7 cellular contexts compared by ENCODE assay signal in the genomic region with DNA sequence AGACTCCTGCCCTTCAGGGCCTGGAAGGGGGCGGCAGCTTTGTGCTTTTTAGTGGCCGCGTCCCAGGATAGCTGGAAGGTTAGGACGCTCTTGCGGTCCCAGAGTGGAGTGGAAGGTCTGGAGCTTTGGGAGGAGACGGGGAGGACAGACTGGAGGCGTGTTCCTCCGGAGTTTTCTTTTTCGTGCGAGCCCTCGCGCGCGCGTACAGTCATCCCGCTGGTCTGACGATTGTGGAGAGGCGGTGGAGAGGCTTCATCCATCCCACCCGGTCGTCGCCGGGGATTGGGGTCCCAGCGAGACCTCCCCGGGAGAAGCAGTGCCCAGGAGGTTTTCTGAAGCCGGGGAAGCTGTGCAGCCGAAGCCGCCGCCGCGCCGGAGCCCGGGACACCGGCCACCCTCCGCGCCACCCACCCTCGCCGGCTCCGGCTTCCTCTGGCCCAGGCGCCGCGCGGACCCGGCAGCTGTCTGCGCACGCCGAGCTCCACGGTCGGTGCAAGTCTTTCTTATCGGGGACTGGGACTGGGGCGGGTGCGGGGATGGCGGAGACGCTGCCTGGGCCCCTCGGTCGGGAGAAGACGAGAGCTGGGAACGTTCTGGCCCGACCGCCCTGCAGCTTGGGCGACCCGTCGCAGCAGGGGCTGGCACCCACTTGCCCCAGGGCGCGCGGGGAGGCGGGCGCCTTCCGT. TPM values are rescaled to one million over a fixed set of nuclear protein-coding genes. Genes with fewer than 3 reads are reported as not detected.
DNase-seq lines count a peak whose midpoint lies in the region; ATAC-seq and TF ChIP-seq lines count a peak whose summit lies in the region.

A gene (plus strand): TSS at position 207 of the 686 bp plus-strand sequence. CDS start 4,585 bp downstream, outside the sequence.

- peak; percentile 68 for DNase-seq in IMR-90
- DNase-seq in colonic mucosa = no peak
- DNase-seq in left lung = peak; percentile 38 to 77
- no peak for DNase-seq in thoracic aorta (ENCODE audit: low spot score)
- DNase-seq in germinal center (ENCODE audit: low spot score) = no peak
- no peak for DNase-seq in NCI-H2029 treated with DMSO at 0.1 percent for 48 hours (lab: John Stamatoyannopoulos, UW)

- peaks cover 12% of the 10 kb centered on the region for H3K9me1 ChIP-seq in IMR-90 (ENCODE audit: insufficient read depth, low read length)

- H4K91ac ChIP-seq in IMR-90 (ENCODE audit: insufficient read depth, low read depth, low read length) = peak within 1 kb of the TSS; percentile 83

- H3K27me3 ChIP-seq in IMR-90 (ENCODE audit: control insufficient read depth, insufficient read depth, low read length) = no peaks in the 10 kb centered on the region
- H3K27me3 ChIP-seq in colonic mucosa = peaks cover 9% of the 10 kb centered on the region
- peaks cover 0 to 29% of the 10 kb centered on the region in 2 donors for H3K27me3 ChIP-seq in left lung
- no peaks in the 10 kb centered on the region for H3K27me3 ChIP-seq in thoracic aorta (replicated peaks; ENCODE audit: insufficient read depth)

- H3K14ac ChIP-seq in IMR-90 (replicated peaks; ENCODE audit: low read depth, low read length) = peak within 1 kb of the TSS; percentile 96

- peak within 1 kb of the TSS; percentile 69 for H3K4me3 ChIP-seq in IMR-90 (ENCODE audit: insufficient read depth, low read depth, low read length)
- peak within 1 kb of the TSS; percentile 24 for H3K4me3 ChIP-seq in colonic mucosa
- H3K4me3 ChIP-seq in left lung = peak within 1 kb of the TSS; percentile 47 to 51
- H3K4me3 ChIP-seq in thoracic aorta = peak within 1 kb of the TSS; percentile 77

- peak within 1 kb of the TSS; percentile 91; the same call in 2 of the 3 replicates for H2BK15ac ChIP-seq in IMR-90 (ENCODE audit: low read depth, low read length)

- intact Hi-C loops in IMR-90 (cut with micrococcal nuclease) (loop anchor here (1.0 to 5.0 kb wide), 6 partner anchors 38 to 369 kb away; no protein-coding TSS in a partner anchor), colonic mucosa (cut with DNase I) (no loop called here), left lung (cut with DNase I) (no loop called here)

- H3K79me1 ChIP-seq in IMR-90 (ENCODE audit: low read depth in 1 of 2, low read length in 2 of 2) = peaks cover 9 to 43% of the 10 kb centered on the region in 2 experiments; a peak in 3 of 4 replicates

- peak within 1 kb of the TSS; percentile 94 for H3K23ac ChIP-seq in IMR-90 (ENCODE audit: low read depth, low read length)

- peak within 1 kb of the TSS; percentile 80 for H3K4me2 ChIP-seq in IMR-90 (ENCODE audit: low read depth, low read length)

- BruUV-seq in IMR-90 (replicated peaks; lab: Mats Ljungman, UMichigan) = no TSS peak

- peak within 1 kb of the TSS; percentile 61 for H3K56ac ChIP-seq in IMR-90 (ENCODE audit: extremely low read depth, insufficient read depth, low read length)

- peak within 1 kb of the TSS; percentile 86 for H2BK120ac ChIP-seq in IMR-90 (ENCODE audit: low read depth, low read length)

- peak within 1 kb of the TSS; percentile 70 for H2AK5ac ChIP-seq in IMR-90 (ENCODE audit: low read depth, low read length)

- peaks cover 3% of the 10 kb centered on the region; the same call in 1 of the 2 replicates for H3K36me3 ChIP-seq in IMR-90 (ENCODE audit: control insufficient read depth, insufficient read depth, low read length)
- H3K36me3 ChIP-seq in colonic mucosa = no peaks in the 10 kb centered on the region
- no peaks in the 10 kb centered on the region for H3K36me3 ChIP-seq in left lung
- H3K36me3 ChIP-seq in thoracic aorta = no peaks in the 10 kb centered on the region

- POLR2A ChIA-PET in IMR-90 (lab: Charles Lee; ENCODE audit: unreplicated experiment) = interaction anchor here (0.6 kb wide), 1 partner anchor 166 kb away, joined by 3 read pairs; no protein-coding TSS in a partner anchor

- TF ChIP-seq CTCF in IMR-90 (conservative IDR thresholded peaks at IDR 0.05; ENCODE audit: low read depth, low read length) (no peak), colonic mucosa (IDR thresholded peaks at IDR 0.05) (no peak), left lung (IDR thresholded peaks at IDR 0.05) (no peak), thoracic aorta (IDR thresholded peaks at IDR 0.05) (no peak)

- peak within 1 kb of the TSS; percentile 44 for H2BK5ac ChIP-seq in IMR-90 (ENCODE audit: low read depth, low read length, poor library complexity, severe bottlenecking)

- 0% methylated on average over 27 of the region's 68 CpGs; no CpG with 5 or more reads in 1 of the 2 experiments for WGBS in IMR-90 (ENCODE audit: extremely low coverage in 2 of 2, insufficient read length in 1 of 2), 2 experiments

- peak within 1 kb of the TSS; percentile 61; the same call in 1 of the 2 replicates for H4K5ac ChIP-seq in IMR-90 (ENCODE audit: low read depth, low read length)

- H2AK9ac ChIP-seq in IMR-90 (replicated peaks; ENCODE audit: low read depth, low read length, poor library complexity) = peak within 1 kb of the TSS; percentile 75

- no peaks in the 10 kb centered on the region for H4K20me1 ChIP-seq in IMR-90 (ENCODE audit: insufficient read depth, low read length)

- peak within 1 kb of the TSS; percentile 87 for H3K4ac ChIP-seq in IMR-90 (ENCODE audit: low read depth, low read length)

- H3K9me3 ChIP-seq in IMR-90 (ENCODE audit: control insufficient read depth, insufficient read depth, low read length) (no peaks in the 10 kb centered on the region), colonic mucosa (no peaks in the 10 kb centered on the region), left lung (no peaks in the 10 kb centered on the region), thoracic aorta (no peaks in the 10 kb centered on the region)

- CTCF ChIA-PET in IMR-90 (lab: Yijun Ruan, JAX) = interaction anchor here (1.0 to 1.1 kb wide), 2 partner anchors 38 to 320 kb away, joined by 3 read pairs; no protein-coding TSS in a partner anchor

- peak within 1 kb of the TSS; percentile 54 for H3K9ac ChIP-seq in IMR-90 (ENCODE audit: low read depth, low read length)
- peak within 1 kb of the TSS in 1 of 2 donors; percentile 31 for H3K9ac ChIP-seq in colonic mucosa (ENCODE audit: low read depth in 2 of 2, low read length in 2 of 2)

- in situ Hi-C loops in IMR-90 (cut with MboI; ENCODE audit: low sequenced_read_pairs) = no loop called here

- peak within 1 kb of the TSS; percentile 71 for H2BK20ac ChIP-seq in IMR-90 (ENCODE audit: low read depth, low read length)

- no peak for TF ChIP-seq RAD21 in IMR-90 (IDR thresholded peaks at IDR 0.05; ENCODE audit: low read length)

- peak within 1 kb of the TSS; percentile 19 for H3K18ac ChIP-seq in IMR-90 (ENCODE audit: low read depth, low read length)

- H3K27ac ChIP-seq in IMR-90 (ENCODE audit: insufficient read depth, low read length) (peak within 1 kb of the TSS; percentile 70), colonic mucosa (no peak within 1 kb of the TSS), left lung (peak within 1 kb of the TSS; percentile 71 to 82), thoracic aorta (peak within 1 kb of the TSS; percentile 65 to 72)

- peak; percentile 72 for TF ChIP-seq POLR2A in IMR-90 (IDR thresholded peaks at IDR 0.05; ENCODE audit: low read depth, low read length)

- peak within 1 kb of the TSS; percentile 92 for H2AFZ ChIP-seq in IMR-90 (replicated peaks; ENCODE audit: low read length, poor library complexity)

- dilution Hi-C loops in IMR-90 (cut with HindIII; ENCODE audit: low sequenced_read_pairs, unreplicated experiment) = no loop called here

- H3K4me1 ChIP-seq in IMR-90 (ENCODE audit: control insufficient read depth, insufficient read depth, low read length) (peaks cover 9% of the 10 kb centered on the region), colonic mucosa (no peaks in the 10 kb centered on the region), left lung (no peaks in the 10 kb centered on the region), thoracic aorta (ENCODE audit: control insufficient read depth in 1 of 2, low read depth in 2 of 2) (peaks cover 7 to 50% of the 10 kb centered on the region in 2 donors)

- ATAC-seq in IMR-90 (ENCODE audit: low read depth) (peak; percentile 85), left lung (peak; percentile 74), thoracic aorta (ENCODE audit: insufficient number of reproducible peaks, low FRiP score, low read depth) (peak; percentile 25), GM18873 (IDR thresholded peaks at IDR 0.05; ENCODE audit: low FRiP score, unreplicated experiment) (no peak)

- peak within 1 kb of the TSS; percentile 48 to 80 for H4K8ac ChIP-seq in IMR-90 (ENCODE audit: low read depth in 2 of 2, low read length in 2 of 2)

TF ChIP-seq in IMR-90, 13 proteins besides CTCF, POLR2A, EP300 and RAD21:
- TF ChIP-seq, protein P1, sequence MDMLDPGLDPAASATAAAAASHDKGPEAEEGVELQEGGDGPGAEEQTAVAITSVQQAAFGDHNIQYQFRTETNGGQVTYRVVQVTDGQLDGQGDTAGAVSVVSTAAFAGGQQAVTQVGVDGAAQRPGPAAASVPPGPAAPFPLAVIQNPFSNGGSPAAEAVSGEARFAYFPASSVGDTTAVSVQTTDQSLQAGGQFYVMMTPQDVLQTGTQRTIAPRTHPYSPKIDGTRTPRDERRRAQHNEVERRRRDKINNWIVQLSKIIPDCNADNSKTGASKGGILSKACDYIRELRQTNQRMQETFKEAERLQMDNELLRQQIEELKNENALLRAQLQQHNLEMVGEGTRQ (IDR thresholded peaks at IDR 0.05; ENCODE audit: low read depth, low read length) = no peak
- TF ChIP-seq MXI1 (IDR thresholded peaks at IDR 0.05; ENCODE audit: borderline replicate concordance, low read depth, low read length) (no peak), CEBPB (IDR thresholded peaks at IDR 0.05; ENCODE audit: low read depth, low read length) (no peak), CHD1 (IDR thresholded peaks at IDR 0.05; ENCODE audit: low read depth, low read length) (no peak), RCOR1 (IDR thresholded peaks at IDR 0.05; ENCODE audit: insufficient replicate concordance, low read length) (no peak), RFX5 (IDR thresholded peaks at IDR 0.05; ENCODE audit: low read depth, low read length) (no peak), NFE2L2 (IDR thresholded peaks at IDR 0.05; ENCODE audit: low read depth, low read length) (no peak)

RNA-seq across cellular contexts. Expression of the gene that starts here (rescaled TPM):
- total RNA-seq in IMR-90 (2012; rRNA removed) = 6.5 and 7.8 TPM in 2 replicates
- polyA plus RNA-seq in IMR-90 (2012; rRNA removed) = 3.8 TPM in 2 replicates
- 2.1 and 3.1 TPM in 2 replicates for polyA plus RNA-seq in IMR-90 (2012; cell fraction: cytosol; rRNA removed)
- 0.92 and 5.8 TPM in 2 replicates for polyA plus RNA-seq in IMR-90 (2012; cell fraction: nucleus; rRNA removed; ENCODE audit: low replicate concordance)
- total RNA-seq in colonic mucosa = 1 to 10 TPM in 1 of 2 donors, under 1 TPM in 1; 0.91 to 1.8 TPM
- 10 to 100 TPM; 26.6 to 41.8 TPM for total RNA-seq in left lung
- total RNA-seq in thoracic aorta = 10 to 100 TPM; 10.8 to 22.2 TPM

Comparison
In these comparisons a context has a peak if more than half of its experiments do, and no peak if none do; other contexts are left out.
1. DNase-seq: peak in IMR-90 (single experiment) and left lung (2 of 2); none in colonic mucosa (single experiment), thoracic aorta (single experiment), germinal center (single experiment) and NCI-H2029 treated with DMSO at 0.1 percent for 48 hours (single experiment).
2. H3K4me3 ChIP-seq: peak in every context shown above with its lines; median percentile 77 in thoracic aorta; 69 in IMR-90; 49 in left lung; 24 in colonic mucosa.